Comparison of ENCODE assay signal across 16 cellular contexts in genomic region chr1:94654031-94654430, GRCh38.
DNase-seq lines count a peak whose midpoint lies in the region; ATAC-seq and TF ChIP-seq lines count a peak whose summit lies in the region.
"Had no signal": no experiment of that assay in that cellular context is flagged by ENCODE, and none has a peak within 500 bp of the region (broad histone marks: within the 10 kb centered on the region; RNA-seq: fewer than 3 reads in every experiment).

No MANE protein-coding gene starts in this region.

- intact Hi-C loops in Calu3 (cut with micrococcal nuclease; ENCODE audit: unreplicated experiment): no loop called here
- intact Hi-C loops in lower lobe of right lung (cut with DNase I): no loop called here
- intact Hi-C loops in esophagus muscularis mucosa (cut with DNase I): no loop called here

- 81% methylated on average over 1 of the region's 1 CpG for WGBS in esophagus muscularis mucosa

- H3K27ac ChIP-seq in lower lobe of right lung (no peak overlapping the region), esophagus muscularis mucosa (replicated peaks in 1 of 4) (no peak overlapping the region)
- H3K27ac ChIP-seq: skin epidermis, tibial artery had no signal

- TF ChIP-seq EP300 in esophagus muscularis mucosa (IDR thresholded peaks at IDR 0.05): no peak

- TF ChIP-seq POLR2A in esophagus muscularis mucosa (IDR thresholded peaks at IDR 0.05; ENCODE audit: low read depth): no peak

- H3K27me3 Mint-ChIP-seq in Calu3 (ENCODE audit: unreplicated experiment): no peaks in the 10 kb centered on the region

- peak overlapping the region; percentile 67 for H3K27ac Mint-ChIP-seq in Calu3 (ENCODE audit: unreplicated experiment)
- H3K27ac Mint-ChIP-seq: dendritic cell treated with granulocyte-macrophage colony-stimulating factor and Interleukin-4, amounts not matched to agents 40 ng/mL and 50 ng/mL, for 4 days had no signal

- H3K36me3 Mint-ChIP-seq in Calu3 (ENCODE audit: insufficient read depth, unreplicated experiment): peaks cover 13% of the 10 kb centered on the region

- TF ChIP-seq CTCF in Calu3 (IDR thresholded peaks at IDR 0.05; ENCODE audit: unreplicated experiment) (no peak), lower lobe of right lung (IDR thresholded peaks at IDR 0.05) (no peak), esophagus muscularis mucosa (IDR thresholded peaks at IDR 0.05) (no peak)

- ATAC-seq in lower lobe of right lung: peak; percentile 72 to 85
- no peak for ATAC-seq in GM18502 (IDR thresholded peaks at IDR 0.05; ENCODE audit: poor library complexity, unreplicated experiment)
- no peak for ATAC-seq in HG03139 (IDR thresholded peaks at IDR 0.05; ENCODE audit: unreplicated experiment)

- H3K4me3 Mint-ChIP-seq in Calu3 (ENCODE audit: low read depth, unreplicated experiment): no peak overlapping the region
- H3K4me3 Mint-ChIP-seq: dendritic cell treated with granulocyte-macrophage colony-stimulating factor and Interleukin-4, amounts not matched to agents 40 ng/mL and 50 ng/mL, for 4 days had no signal

- H3K4me3 ChIP-seq in lower lobe of right lung: no peak overlapping the region
- no peak overlapping the region for H3K4me3 ChIP-seq in esophagus muscularis mucosa
- H3K4me3 ChIP-seq: skin epidermis, tibial artery had no signal

- H3K27me3 ChIP-seq in lower lobe of right lung (ENCODE audit: low read depth) (no peaks in the 10 kb centered on the region), esophagus muscularis mucosa (no peaks in the 10 kb centered on the region)
- H3K27me3 ChIP-seq: BE2C, tibial artery had no signal

- H3K36me3 ChIP-seq in lower lobe of right lung: no peaks in the 10 kb centered on the region
- H3K36me3 ChIP-seq in esophagus muscularis mucosa: no peaks in the 10 kb centered on the region
- H3K36me3 ChIP-seq: BE2C, tibial artery had no signal

- H3K9me3 ChIP-seq in lower lobe of right lung: no peaks in the 10 kb centered on the region
- no peaks in the 10 kb centered on the region for H3K9me3 ChIP-seq in esophagus muscularis mucosa
- H3K9me3 ChIP-seq: BE2C, tibial artery had no signal

- no TSS peak for BruUV-seq in Calu3 (replicated peaks; lab: Mats Ljungman, UMichigan)

- CTCF ChIA-PET in Calu3 (lab: Charles Lee): interaction anchor here (0.7 to 1.5 kb wide), 4 partner anchors 30 to 60 kb away, joined by 3 to 5 read pairs (median 4); no protein-coding TSS in a partner anchor

- H3K9me3 Mint-ChIP-seq in Calu3 (ENCODE audit: low read depth, unreplicated experiment): no peaks in the 10 kb centered on the region
- H3K9me3 Mint-ChIP-seq: dendritic cell treated with granulocyte-macrophage colony-stimulating factor and Interleukin-4, amounts not matched to agents 40 ng/mL and 50 ng/mL, for 4 days had no signal

- H3K4me1 Mint-ChIP-seq in Calu3 (ENCODE audit: low read depth, unreplicated experiment): peaks cover 33% of the 10 kb centered on the region

- DNase-seq in Calu3: peak; percentile 56
- peak; percentile 57 for DNase-seq in LHCN-M2 (ENCODE audit: low read depth)
- DNase-seq in dermis blood vessel endothelial cell: peak; percentile 24
- DNase-seq in lower lobe of right lung: no peak
- DNase-seq in esophagus muscularis mucosa (ENCODE audit: extremely low spot score): no peak
- DNase-seq in DMS 273 treated with DMSO at 0.1 percent for 48 hours (lab: John Stamatoyannopoulos, UW): no peak
- DNase-seq: activated CD4-positive, alpha-beta T cell treated with anti-CD3 and anti-CD28 coated beads for 48 hours; activated gamma-delta T cell; BE2C; hippocampal formation; NCI-H510A treated with DMSO at 0.1 percent for 48 hours; tibial artery had no signal

- H3K4me1 ChIP-seq in lower lobe of right lung: peaks cover 8% of the 10 kb centered on the region
- peaks cover 5 to 18% (median 7%) of the 10 kb centered on the region in 4 donors for H3K4me1 ChIP-seq in esophagus muscularis mucosa
- H3K4me1 ChIP-seq: BE2C had no signal

Comparison
In these comparisons a context has a peak if more than half of its experiments do, and no peak if none do; other contexts are left out.
1. DNase-seq: peak in Calu3 (single experiment), LHCN-M2 (single experiment) and dermis blood vessel endothelial cell (single experiment); none in lower lobe of right lung (single experiment), esophagus muscularis mucosa (single experiment) and DMS 273 treated with DMSO at 0.1 percent for 48 hours (single experiment).
2. ATAC-seq: peak in lower lobe of right lung (2 of 2); none in GM18502 (single experiment) and HG03139 (single experiment).